Comparison of ENCODE assay signal across 1 cellular context in the genomic region with DNA sequence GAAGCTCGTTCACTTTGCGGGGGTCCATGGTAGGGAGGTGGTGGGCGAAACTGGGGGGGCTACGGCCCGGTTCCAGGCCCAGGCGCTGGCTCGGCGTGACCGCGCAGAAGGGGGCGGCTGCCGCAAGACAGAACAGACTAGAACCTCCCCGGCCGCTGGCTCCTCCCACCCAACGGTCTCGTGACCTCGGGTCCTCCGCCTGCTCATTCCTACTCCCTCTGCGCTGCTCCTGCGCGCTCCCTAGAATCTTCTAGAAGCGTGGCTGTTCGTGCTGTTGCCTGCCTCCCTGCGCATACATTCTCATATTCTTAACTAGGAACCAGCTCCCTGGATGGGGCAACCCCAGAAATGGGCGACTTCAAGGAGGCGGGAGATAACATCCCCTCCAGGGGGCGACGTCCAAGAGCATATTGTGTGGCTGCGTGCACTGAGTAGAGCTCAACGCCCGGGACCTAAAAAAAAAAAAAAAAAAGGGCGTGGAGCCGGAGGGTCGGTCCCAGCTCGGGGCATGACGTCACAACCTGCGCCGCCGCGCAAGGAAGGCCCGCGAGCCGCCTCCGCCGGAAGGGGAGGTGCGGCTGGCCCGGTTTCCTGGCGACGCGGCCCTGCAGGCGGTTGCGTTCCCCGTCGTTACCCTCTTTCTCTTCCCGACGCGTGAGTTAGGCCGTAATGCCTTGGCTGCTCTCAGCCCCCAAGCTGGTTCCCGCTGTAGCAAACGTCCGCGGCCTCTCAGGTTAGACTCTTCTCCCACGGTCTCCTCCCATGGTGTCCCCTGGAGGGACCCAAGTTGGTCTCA.
TF ChIP-seq lines count a peak whose summit lies in the region.

TSS of gene ST13 (minus strand) at position 127 of the 796 bp plus-strand sequence. CDS start at position 28, 99 bp downstream.
TSS of gene XPNPEP3 (plus strand) at position 636 of the 796 bp plus-strand sequence. CDS start at position 670, 34 bp downstream.

TF ChIP-seq in K562, 482 proteins besides CTCF, POLR2A, EP300 and RAD21 (continued from another document and continues in another):
- TF ChIP-seq MGA (IDR thresholded peaks at IDR 0.05) (no peak), GTF2A2 (tag; IDR thresholded peaks at IDR 0.05) (no peak), RBM22 (IDR thresholded peaks at IDR 0.05; ENCODE audit: low read depth, low read length, poor library complexity, severe bottlenecking) (no peak), MAZ (CRISPR knock-in tag; conservative IDR thresholded peaks at IDR 0.05 in 1 of 2, IDR thresholded peaks at IDR 0.05 in 1 of 2) (peak; percentile 6 to 30; a peak in 1 of 4 replicates), ZNF57 (CRISPR knock-in tag; IDR thresholded peaks at IDR 0.05) (no peak), CTCFL (IDR thresholded peaks at IDR 0.05; ENCODE audit: borderline replicate concordance, insufficient read depth, low read depth, low read length, poor library complexity, severe bottlenecking) (no peak), CAMTA2 (CRISPR knock-in tag; conservative IDR thresholded peaks at IDR 0.05) (no peak), ZBTB7A (IDR thresholded peaks at IDR 0.05; ENCODE audit: borderline replicate concordance, control insufficient read depth, low read depth, low read length) (no peak; the same call in 1 of the 2 replicates), HCFC1 (IDR thresholded peaks at IDR 0.05; ENCODE audit: low read depth, low read length) (peak; percentile 80), OTX1 (CRISPR knock-in tag; IDR thresholded peaks at IDR 0.05) (no peak), ZNF695 (CRISPR knock-in tag; IDR thresholded peaks at IDR 0.05) (no peak), ARID1B (IDR thresholded peaks at IDR 0.05) (no peak), PYGO2 (tag; IDR thresholded peaks at IDR 0.05) (no peak), SIN3A (IDR thresholded peaks at IDR 0.05; ENCODE audit: borderline replicate concordance in 2 of 2, control insufficient read depth in 1 of 2, low read depth in 2 of 2, low read length in 2 of 2) (peak in 1 of 2 experiments; percentile 92; a peak in 2 of 4 replicates), ADNP (tag; IDR thresholded peaks at IDR 0.05) (no peak), MTF1 (CRISPR knock-in tag; IDR thresholded peaks at IDR 0.05; ENCODE audit: borderline replicate concordance) (no peak), CREM (IDR thresholded peaks at IDR 0.05; ENCODE audit: low read depth) (peak; percentile 97), SMARCC2 (IDR thresholded peaks at IDR 0.05; ENCODE audit: low read depth) (no peak), ARHGAP35 (IDR thresholded peaks at IDR 0.05; ENCODE audit: partially characterized antibody) (no peak), PCBP2 (IDR thresholded peaks at IDR 0.05; ENCODE audit: low read depth, low read length, poor library complexity, severe bottlenecking) (no peak), BRD4 (IDR thresholded peaks at IDR 0.05) (0 out of 2 replicates have a peak, but pooled peaks have one; percentile 1), ZNF134 (CRISPR knock-in tag; conservative IDR thresholded peaks at IDR 0.05) (no peak), TEAD2 (tag; IDR thresholded peaks at IDR 0.05) (no peak), HDAC2 (IDR thresholded peaks at IDR 0.05) (no peak), ZNF75A (CRISPR knock-in tag; IDR thresholded peaks at IDR 0.05) (no peak), ZNF561 (CRISPR knock-in tag; conservative IDR thresholded peaks at IDR 0.05) (no peak), ZNF324 (CRISPR knock-in tag; IDR thresholded peaks at IDR 0.05) (no peak), RUNX1 (IDR thresholded peaks at IDR 0.05; ENCODE audit: low read depth) (no peak), NCOA4 (IDR thresholded peaks at IDR 0.05; ENCODE audit: partially characterized antibody) (no peak), ZNF764 (CRISPR knock-in tag; IDR thresholded peaks at IDR 0.05; ENCODE audit: low read depth) (no peak), HMGN3 (IDR thresholded peaks at IDR 0.05; ENCODE audit: borderline replicate concordance, extremely low read depth, insufficient read length, low read depth, low read length) (peak; percentile 62), SNIP1 (IDR thresholded peaks at IDR 0.05; ENCODE audit: low read depth) (no peak), STAT5B (CRISPR knock-in tag; IDR thresholded peaks at IDR 0.05) (no peak), ZFP1 (CRISPR knock-in tag; IDR thresholded peaks at IDR 0.05) (no peak), SMAD2 (IDR thresholded peaks at IDR 0.05; ENCODE audit: low read depth, low read length) (no peak), ZFPM2 (CRISPR knock-in tag; IDR thresholded peaks at IDR 0.05) (no peak), ZNF311 (CRISPR knock-in tag; IDR thresholded peaks at IDR 0.05) (no peak), HIVEP1 (CRISPR knock-in tag; IDR thresholded peaks at IDR 0.05) (no peak), GABPB2 (CRISPR knock-in tag; conservative IDR thresholded peaks at IDR 0.05) (no peak)
- TF ChIP-seq, protein P1, sequence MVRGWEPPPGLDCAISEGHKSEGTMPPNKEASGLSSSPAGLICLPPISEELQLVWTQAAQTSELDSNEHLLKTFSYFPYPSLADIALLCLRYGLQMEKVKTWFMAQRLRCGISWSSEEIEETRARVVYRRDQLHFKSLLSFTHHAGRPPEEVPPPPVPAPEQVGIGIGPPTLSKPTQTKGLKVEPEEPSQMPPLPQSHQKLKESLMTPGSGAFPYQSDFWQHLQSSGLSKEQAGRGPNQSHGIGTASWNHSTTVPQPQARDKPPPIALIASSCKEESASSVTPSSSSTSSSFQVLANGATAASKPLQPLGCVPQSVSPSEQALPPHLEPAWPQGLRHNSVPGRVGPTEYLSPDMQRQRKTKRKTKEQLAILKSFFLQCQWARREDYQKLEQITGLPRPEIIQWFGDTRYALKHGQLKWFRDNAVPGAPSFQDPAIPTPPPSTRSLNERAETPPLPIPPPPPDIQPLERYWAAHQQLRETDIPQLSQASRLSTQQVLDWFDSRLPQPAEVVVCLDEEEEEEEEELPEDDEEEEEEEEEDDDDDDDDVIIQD (CRISPR knock-in tag; IDR thresholded peaks at IDR 0.05) = no peak
- TF ChIP-seq, protein P2, sequence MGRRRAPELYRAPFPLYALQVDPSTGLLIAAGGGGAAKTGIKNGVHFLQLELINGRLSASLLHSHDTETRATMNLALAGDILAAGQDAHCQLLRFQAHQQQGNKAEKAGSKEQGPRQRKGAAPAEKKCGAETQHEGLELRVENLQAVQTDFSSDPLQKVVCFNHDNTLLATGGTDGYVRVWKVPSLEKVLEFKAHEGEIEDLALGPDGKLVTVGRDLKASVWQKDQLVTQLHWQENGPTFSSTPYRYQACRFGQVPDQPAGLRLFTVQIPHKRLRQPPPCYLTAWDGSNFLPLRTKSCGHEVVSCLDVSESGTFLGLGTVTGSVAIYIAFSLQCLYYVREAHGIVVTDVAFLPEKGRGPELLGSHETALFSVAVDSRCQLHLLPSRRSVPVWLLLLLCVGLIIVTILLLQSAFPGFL (CRISPR knock-in tag; IDR thresholded peaks at IDR 0.05) = no peak
- TF ChIP-seq, protein P3, sequence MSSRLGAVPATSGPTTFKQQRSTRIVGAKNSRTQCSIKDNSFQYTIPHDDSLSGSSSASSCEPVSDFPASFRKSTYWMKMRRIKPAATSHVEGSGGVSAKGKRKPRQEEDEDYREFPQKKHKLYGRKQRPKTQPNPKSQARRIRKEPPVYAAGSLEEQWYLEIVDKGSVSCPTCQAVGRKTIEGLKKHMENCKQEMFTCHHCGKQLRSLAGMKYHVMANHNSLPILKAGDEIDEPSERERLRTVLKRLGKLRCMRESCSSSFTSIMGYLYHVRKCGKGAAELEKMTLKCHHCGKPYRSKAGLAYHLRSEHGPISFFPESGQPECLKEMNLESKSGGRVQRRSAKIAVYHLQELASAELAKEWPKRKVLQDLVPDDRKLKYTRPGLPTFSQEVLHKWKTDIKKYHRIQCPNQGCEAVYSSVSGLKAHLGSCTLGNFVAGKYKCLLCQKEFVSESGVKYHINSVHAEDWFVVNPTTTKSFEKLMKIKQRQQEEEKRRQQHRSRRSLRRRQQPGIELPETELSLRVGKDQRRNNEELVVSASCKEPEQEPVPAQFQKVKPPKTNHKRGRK (tag; IDR thresholded peaks at IDR 0.05) = no peak
